21 cellular contexts compared by ENCODE assay signal in genomic region chr18:35515460-35516130, GRCh38. TPM values are rescaled to one million over a fixed set of nuclear protein-coding genes. Genes with fewer than 3 reads are reported as not detected.
A peak's percentile ranks its signal among the peaks of the same experiment; 100 is the strongest.
DNase-seq lines count a peak whose midpoint lies in the region; ATAC-seq, FAIRE-seq and TF ChIP-seq lines count a peak whose summit lies in the region.
"Had no signal": no experiment of that assay in that cellular context is flagged by ENCODE, and none has a peak within 500 bp of the region (broad histone marks: within the 10 kb centered on the region; RNA-seq: fewer than 3 reads in every experiment).

No MANE protein-coding gene starts in this region.

- no peak overlapping the region for H2BK120ac ChIP-seq in mesendoderm (ENCODE audit: low read depth, low read length)

- no peak overlapping the region for H3K56ac ChIP-seq in mesendoderm (ENCODE audit: low read length)

- CTCF ChIA-PET in HEK293 (lab: Yijun Ruan, JAX) = interaction anchor here (0.7 kb wide), 1 partner anchor 118 kb away, joined by 5 read pairs; no protein-coding TSS in a partner anchor
- CTCF ChIA-PET in activated CD8-positive, alpha-beta memory T cell treated with anti-CD3 and anti-CD28 coated beads, Interleukin-2, amount 10 ng/mL, durations not matched to agents 7 days and 5 days (lab: Charles Lee) = no interaction called here

- H3K9ac ChIP-seq in astrocyte (ENCODE audit: low read length) (no peak overlapping the region), mesendoderm (ENCODE audit: low read length) (peak overlapping the region; percentile 10), subcutaneous abdominal adipose tissue (ENCODE audit: low read length in 5 of 5) (peak overlapping the region in 1 of 5 donors; percentile 26)

- H3K36me3 Mint-ChIP-seq in astrocyte (ENCODE audit: low read depth, unreplicated experiment) = no peaks in the 10 kb centered on the region
- no peaks in the 10 kb centered on the region for H3K36me3 Mint-ChIP-seq in activated CD8-positive, alpha-beta memory T cell treated with anti-CD3 and anti-CD28 coated beads, Interleukin-2, amount 10 ng/mL, durations not matched to agents 7 days and 5 days
- H3K36me3 Mint-ChIP-seq: IgD-negative memory B cell had no signal

- H2AFZ ChIP-seq in astrocyte (ENCODE audit: low read depth, low read length) = peak overlapping the region; percentile 62

- no peak overlapping the region for H4K8ac ChIP-seq in mesendoderm (ENCODE audit: low read depth, low read length)

- H3K27ac ChIP-seq in HEK293 (ENCODE audit: extremely low read depth, low read depth, low read length) (no peak overlapping the region), astrocyte (ENCODE audit: low read depth, low read length) (peak overlapping the region; percentile 84), mesendoderm (ENCODE audit: low read depth, low read length) (peak overlapping the region; percentile 65), subcutaneous abdominal adipose tissue (ENCODE audit: low read depth, low read length) (peak overlapping the region; percentile 57)
- H3K27ac ChIP-seq: gastroesophageal sphincter, upper lobe of right lung had no signal

- H3K4me1 ChIP-seq in HEK293 (ENCODE audit: control insufficient read depth, insufficient read depth, low read length) = no peaks in the 10 kb centered on the region
- peaks cover 32% of the 10 kb centered on the region for H3K4me1 ChIP-seq in astrocyte (ENCODE audit: insufficient read depth, low read length)
- peaks cover 8% of the 10 kb centered on the region for H3K4me1 ChIP-seq in mesendoderm (ENCODE audit: control insufficient read depth, low read depth, low read length)
- peaks cover 0 to 42% (median 36%) of the 10 kb centered on the region in 5 donors for H3K4me1 ChIP-seq in subcutaneous abdominal adipose tissue (ENCODE audit: control insufficient read depth in 5 of 5, insufficient read depth in 5 of 5, low read length in 5 of 5)

- peak overlapping the region; percentile 62 for H3K18ac ChIP-seq in mesendoderm (ENCODE audit: low read length)

- peaks cover 35% of the 10 kb centered on the region for H3K4me1 Mint-ChIP-seq in astrocyte (ENCODE audit: low read depth, unreplicated experiment)
- H3K4me1 Mint-ChIP-seq in activated CD8-positive, alpha-beta memory T cell treated with anti-CD3 and anti-CD28 coated beads, Interleukin-2, amount 10 ng/mL, durations not matched to agents 7 days and 5 days = no peaks in the 10 kb centered on the region
- H3K4me1 Mint-ChIP-seq: activated T-helper 17 cell treated with anti-CD3 and anti-CD28 coated beads, Interleukin-2, amount 50 U/mL, for 72 hours had no signal

- no peak overlapping the region for H3K4ac ChIP-seq in mesendoderm (ENCODE audit: low read depth, low read length)

- no peak for DNase-seq in astrocyte (ENCODE audit: low read depth)
- DNase-seq in mesendoderm = peak; percentile 63
- DNase-seq in T-helper 2 cell = no peak
- DNase-seq in activated CD8-positive, alpha-beta memory T cell treated with anti-CD3 and anti-CD28 coated beads, Interleukin-2, amount 10 ng/mL, durations not matched to agents 7 days and 5 days = no peak
- DNase-seq: activated CD4-positive, alpha-beta T cell treated with anti-CD3 and anti-CD28 coated beads for 1 hour; Calu3; NCI-H1930; NCI-H446 treated with DMSO at 0.1 percent for 48 hours; NK-92 treated with Interleukin-12 subunit alpha and Interleukin-12 subunit beta, amount 100 ng/mL, for 24 hours; stimulated activated CD4-positive, alpha-beta T cell treated with anti-CD3 and anti-CD28 coated beads, Interleukin-1b, Interleukin-23, amount 100 ng/mL, for 48 hours; stimulated activated naive CD4-positive, alpha-beta T cell treated with Interleukin-2 at 50 U/mL for 16 hours; upper lobe of right lung had no signal

- H3K4me2 ChIP-seq in astrocyte (ENCODE audit: low read length) (no peak overlapping the region), mesendoderm (ENCODE audit: low read length) (no peak overlapping the region)

- H2AK5ac ChIP-seq in mesendoderm (ENCODE audit: low read length) = no peak overlapping the region

- H3K9me3 Mint-ChIP-seq in astrocyte (ENCODE audit: unreplicated experiment) = no peaks in the 10 kb centered on the region
- H3K9me3 Mint-ChIP-seq in activated CD8-positive, alpha-beta memory T cell treated with anti-CD3 and anti-CD28 coated beads, Interleukin-2, amount 10 ng/mL, durations not matched to agents 7 days and 5 days (ENCODE audit: low read depth) = no peaks in the 10 kb centered on the region
- H3K9me3 Mint-ChIP-seq: activated T-helper 17 cell treated with anti-CD3 and anti-CD28 coated beads, Interleukin-2, amount 50 U/mL, for 72 hours had no signal

- no peak overlapping the region for H3K4me3 ChIP-seq in HEK293 (ENCODE audit: low read depth, low read length)
- H3K4me3 ChIP-seq in astrocyte (ENCODE audit: insufficient read depth, low read depth, low read length) = no peak overlapping the region
- no peak overlapping the region for H3K4me3 ChIP-seq in mesendoderm (ENCODE audit: low read length)
- H3K4me3 ChIP-seq in subcutaneous abdominal adipose tissue (ENCODE audit: low read depth in 1 of 5, low read length in 5 of 5) = no peak overlapping the region
- H3K4me3 ChIP-seq: gastroesophageal sphincter, upper lobe of right lung had no signal

- TF ChIP-seq CTCF in HEK293 (tag by site-specific recombination; IDR thresholded peaks at IDR 0.05) (no peak), astrocyte (IDR thresholded peaks at IDR 0.05; ENCODE audit: insufficient read depth, low read depth, low read length) (no peak)

- POLR2A ChIA-PET in HEK293 (lab: Yijun Ruan, JAX) = no interaction called here

- no peaks in the 10 kb centered on the region for H3K79me2 ChIP-seq in astrocyte (ENCODE audit: insufficient read depth, low read length)
- H3K79me2 ChIP-seq in mesendoderm (ENCODE audit: control insufficient read depth, insufficient read depth, low read length) = no peaks in the 10 kb centered on the region

- no peaks in the 10 kb centered on the region for H3K36me3 ChIP-seq in HEK293 (ENCODE audit: control insufficient read depth in 2 of 2, insufficient read depth in 1 of 2, low read length in 2 of 2)
- H3K36me3 ChIP-seq in astrocyte (ENCODE audit: insufficient read depth, low read length) = no peaks in the 10 kb centered on the region
- H3K36me3 ChIP-seq in mesendoderm (ENCODE audit: control insufficient read depth, insufficient read depth, low read length) = no peaks in the 10 kb centered on the region
- H3K36me3 ChIP-seq in subcutaneous abdominal adipose tissue (ENCODE audit: control insufficient read depth in 5 of 5, insufficient read depth in 5 of 5, low read length in 5 of 5) = no peaks in the 10 kb centered on the region
- H3K36me3 ChIP-seq: gastroesophageal sphincter, upper lobe of right lung had no signal

- no peaks in the 10 kb centered on the region for H3K27me3 ChIP-seq in astrocyte (ENCODE audit: insufficient read depth, low read length)
- H3K27me3 ChIP-seq in mesendoderm (ENCODE audit: insufficient read depth, low read length, poor library complexity) = no peaks in the 10 kb centered on the region
- no peaks in the 10 kb centered on the region for H3K27me3 ChIP-seq in subcutaneous abdominal adipose tissue (ENCODE audit: control insufficient read depth in 5 of 5, insufficient read depth in 4 of 5, low read length in 5 of 5)
- H3K27me3 ChIP-seq: gastroesophageal sphincter, upper lobe of right lung had no signal

- H3K27ac Mint-ChIP-seq in astrocyte (ENCODE audit: unreplicated experiment) = peak overlapping the region; percentile 88
- no peak overlapping the region for H3K27ac Mint-ChIP-seq in activated CD8-positive, alpha-beta memory T cell treated with anti-CD3 and anti-CD28 coated beads, Interleukin-2, amount 10 ng/mL, durations not matched to agents 7 days and 5 days
- H3K27ac Mint-ChIP-seq: activated T-helper 17 cell treated with anti-CD3 and anti-CD28 coated beads, Interleukin-2, amount 50 U/mL, for 72 hours; IgD-negative memory B cell had no signal

- H2BK15ac ChIP-seq in mesendoderm (replicated peaks; ENCODE audit: low read depth) = no peak overlapping the region

- H4K20me1 ChIP-seq in astrocyte (ENCODE audit: insufficient read depth, low read length) = no peaks in the 10 kb centered on the region

- H4K5ac ChIP-seq in mesendoderm (ENCODE audit: low read length) = peak overlapping the region; percentile 12

- no peaks in the 10 kb centered on the region for H3K79me1 ChIP-seq in mesendoderm (ENCODE audit: low read length)

- H3K27me3 Mint-ChIP-seq in astrocyte (ENCODE audit: low read depth, unreplicated experiment) = no peaks in the 10 kb centered on the region
- H3K27me3 Mint-ChIP-seq in activated CD8-positive, alpha-beta memory T cell treated with anti-CD3 and anti-CD28 coated beads, Interleukin-2, amount 10 ng/mL, durations not matched to agents 7 days and 5 days = no peaks in the 10 kb centered on the region
- H3K27me3 Mint-ChIP-seq: IgD-negative memory B cell had no signal

- FAIRE-seq in astrocyte (lab: Jason Lieb, UNC) = no peak
- FAIRE-seq: H54 had no signal

- no peak overlapping the region for H3K4me3 Mint-ChIP-seq in astrocyte (ENCODE audit: unreplicated experiment)
- no peak overlapping the region for H3K4me3 Mint-ChIP-seq in activated CD8-positive, alpha-beta memory T cell treated with anti-CD3 and anti-CD28 coated beads, Interleukin-2, amount 10 ng/mL, durations not matched to agents 7 days and 5 days
- H3K4me3 Mint-ChIP-seq: activated T-helper 17 cell treated with anti-CD3 and anti-CD28 coated beads, Interleukin-2, amount 50 U/mL, for 72 hours; IgD-negative memory B cell had no signal

- H3K9me3 ChIP-seq in HEK293 (ENCODE audit: control insufficient read depth, insufficient read depth, low read depth, low read length) = no peaks in the 10 kb centered on the region
- no peaks in the 10 kb centered on the region for H3K9me3 ChIP-seq in astrocyte (ENCODE audit: insufficient read depth, low read depth, low read length)
- H3K9me3 ChIP-seq in subcutaneous abdominal adipose tissue (ENCODE audit: control insufficient read depth in 5 of 5, low read length in 5 of 5) = no peaks in the 10 kb centered on the region
- H3K9me3 ChIP-seq: gastroesophageal sphincter, upper lobe of right lung had no signal

- no peak for ATAC-seq in HG02642 (IDR thresholded peaks at IDR 0.05; ENCODE audit: poor library complexity, unreplicated experiment)
- ATAC-seq in GM18909 (IDR thresholded peaks at IDR 0.05; ENCODE audit: poor library complexity, unreplicated experiment) = no peak
- no peak for ATAC-seq in activated CD8-positive, alpha-beta memory T cell treated with anti-CD3 and anti-CD28 coated beads, Interleukin-2, amount 10 ng/mL, durations not matched to agents 7 days and 5 days
- ATAC-seq: activated T-helper 17 cell treated with anti-CD3 and anti-CD28 coated beads, Interleukin-2, amount 50 U/mL, for 72 hours; gastroesophageal sphincter; SK-N-SH treated with all-trans-retinoic acid at 6 μM for 48 hours had no signal

- H2BK5ac ChIP-seq in mesendoderm (ENCODE audit: low read length) = no peak overlapping the region

- WGBS in mesendoderm (ENCODE audit: extremely low coverage, insufficient coverage, low lambda C conversion rate) = no CpG with 5 or more reads among the region's 6 CpGs

- no peak overlapping the region for H3K23ac ChIP-seq in mesendoderm (ENCODE audit: low read length)

TF ChIP-seq in HEK293, 187 proteins besides CTCF, POLR2A, EP300 and RAD21 (continues in another document):
- TF ChIP-seq ZFHX2 (tag by site-specific recombination; conservative IDR thresholded peaks at IDR 0.05) = peak; percentile 33; the same call in 1 of the 2 replicates

RNA-seq across cellular contexts. Expression of gene INO80C, which starts 17.8 kb away (rescaled TPM):
- 21.1 and 24.6 TPM in 2 replicates for total RNA-seq in astrocyte
- 44.6 TPM for polyA plus RNA-seq in mesendoderm (2013, experiment 1 of 2)
- polyA plus RNA-seq in mesendoderm (2013, experiment 2 of 2) = 39.5 TPM
- total RNA-seq in activated CD8-positive, alpha-beta memory T cell treated with anti-CD3 and anti-CD28 coated beads, Interleukin-2, amount 10 ng/mL, durations not matched to agents 7 days and 5 days = 10 to 100 TPM; 18.5 TPM
